In the genomic region with DNA sequence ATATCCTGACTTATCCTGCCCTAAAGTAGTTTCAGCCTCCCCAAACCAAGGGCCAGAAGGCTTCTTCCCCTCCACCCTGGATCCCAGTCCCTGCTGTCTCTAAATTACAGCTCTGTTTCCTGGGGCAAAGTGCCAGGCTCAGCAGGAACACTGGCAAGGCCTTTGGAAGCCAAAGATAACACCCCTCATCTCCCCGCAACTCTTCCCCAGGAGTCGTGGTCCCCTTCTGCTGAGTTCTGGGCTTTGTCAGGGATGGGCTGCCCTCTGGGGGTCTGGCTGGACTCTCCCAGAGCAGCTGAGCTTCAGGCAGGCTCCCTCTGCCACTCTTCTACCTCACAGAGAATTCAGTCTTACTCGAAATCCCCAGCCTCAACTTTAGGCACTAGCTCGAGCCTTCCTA, we compare ENCODE assay signal across 23 cellular contexts. TPM values are rescaled to one million over a fixed set of nuclear protein-coding genes. Genes with fewer than 3 reads are reported as not detected.
DNase-seq lines count a peak whose midpoint lies in the region; ATAC-seq and TF ChIP-seq lines count a peak whose summit lies in the region.
"Had no signal": no experiment of that assay in that cellular context is flagged by ENCODE, and none has a peak within 500 bp of the region (broad histone marks: within the 10 kb centered on the region; RNA-seq: fewer than 3 reads in every experiment).

No MANE protein-coding gene starts in this region.

- ATAC-seq in HG03520 (IDR thresholded peaks at IDR 0.05; ENCODE audit: unreplicated experiment) (no peak), HG02884 (IDR thresholded peaks at IDR 0.05; ENCODE audit: unreplicated experiment) (no peak)
- ATAC-seq: activated CD8-positive, alpha-beta T cell treated with anti-CD3 and anti-CD28 coated beads, Interleukin-2, amount 10 ng/mL, durations not matched to agents 7 days and 5 days; activated T-cell treated with anti-CD3 and anti-CD28 coated beads, Interleukin-2, amount 50 U/mL, for 4 hours; stimulated activated naive CD8-positive, alpha-beta T cell treated with anti-CD3 and anti-CD28 coated beads, Interleukin-15, Interleukin-2, amounts not matched to agents 100 U/mL and 50 U/mL, for 24 hours had no signal

- intact Hi-C loops in left ventricle myocardium inferior (cut with micrococcal nuclease) (no loop called here), head of caudate nucleus (cut with DNase I) (no loop called here)

- H3K4me1 ChIP-seq in BLaER1 treated with 17β-estradiol and CSF1 and Interleukin-3, amounts not matched to agents 10 nM and 100 nM: peaks cover 31 to 83% (median 38%) of the 10 kb centered on the region in 10 experiments
- peaks cover 2% of the 10 kb centered on the region for H3K4me1 ChIP-seq in left ventricle myocardium inferior
- H3K4me1 ChIP-seq in Peyer's patch: peaks cover 0 to 1% (median 0%) of the 10 kb centered on the region in 4 donors

- H3K27me3 ChIP-seq in BLaER1 treated with 17β-estradiol and CSF1 and Interleukin-3, amounts not matched to agents 10 nM and 100 nM: no peaks in the 10 kb centered on the region
- no peaks in the 10 kb centered on the region for H3K27me3 ChIP-seq in HL-60 (ENCODE audit: insufficient read depth, poor library complexity, severe bottlenecking)
- H3K27me3 ChIP-seq in brain microvascular endothelial cell (replicated peaks): no peaks in the 10 kb centered on the region
- no peaks in the 10 kb centered on the region for H3K27me3 ChIP-seq in left ventricle myocardium inferior (ENCODE audit: low read depth)
- no peaks in the 10 kb centered on the region for H3K27me3 ChIP-seq in Peyer's patch
- H3K27me3 ChIP-seq: ovary, right lobe of liver, transverse colon had no signal

- no peak for DNase-seq in HL-60 (ENCODE audit: low read depth in 1 of 2, low spot score in 1 of 2)
- no peak for DNase-seq in brain microvascular endothelial cell
- no peak for DNase-seq in left ventricle myocardium inferior
- DNase-seq in head of caudate nucleus: no peak
- no peak for DNase-seq in Peyer's patch
- DNase-seq: activated CD8-positive, alpha-beta T cell treated with anti-CD3 and anti-CD28 coated beads, Interleukin-2, amount 10 ng/mL, durations not matched to agents 7 days and 5 days; activated naive CD4-positive, alpha-beta T cell treated with anti-CD3 and anti-CD28 coated beads for 36 hours; activated T-cell treated with anti-CD3 and anti-CD28 coated beads, Interleukin-2, amount 50 U/mL, for 4 hours; aorta; foreskin fibroblast; hippocampal formation; islet precursor cell; naive B cell; NCI-H1694 treated with DMSO at 0.1 percent for 48 hours; ovary; right lobe of liver; SIG-M5; stimulated activated naive CD8-positive, alpha-beta T cell treated with anti-CD3 and anti-CD28 coated beads, Interleukin-15, Interleukin-2, amounts not matched to agents 100 U/mL and 50 U/mL, for 24 hours; T-helper 2 cell; transverse colon had no signal

- H3K4me3 ChIP-seq in BLaER1 treated with 17β-estradiol and CSF1 and Interleukin-3, amounts not matched to agents 10 nM and 100 nM: no peak overlapping the region; a peak in 1 of 20 replicates
- H3K4me3 ChIP-seq in HL-60 (replicated peaks; ENCODE audit: insufficient read depth, low read length) (no peak overlapping the region), brain microvascular endothelial cell (ENCODE audit: low read depth, low read length) (no peak overlapping the region), left ventricle myocardium inferior (no peak overlapping the region), Peyer's patch (no peak overlapping the region)
- H3K4me3 ChIP-seq: ovary, right lobe of liver, transverse colon had no signal

- H3K27ac ChIP-seq in BLaER1 treated with 17β-estradiol and CSF1 and Interleukin-3, amounts not matched to agents 10 nM and 100 nM: peak overlapping the region in 9 of 11 experiments; percentile 16 to 79 (median 66); a peak in 18 of 22 replicates
- H3K27ac ChIP-seq in HL-60 (replicated peaks) (0 out of 2 replicates have a peak overlapping the region, but pooled peaks have one; percentile 12), brain microvascular endothelial cell (no peak overlapping the region), left ventricle myocardium inferior (replicated peaks) (peak overlapping the region; percentile 34), Peyer's patch (no peak overlapping the region)
- H3K27ac ChIP-seq: ovary, right lobe of liver had no signal

- H4K20me1 ChIP-seq in BLaER1 treated with 17β-estradiol and CSF1 and Interleukin-3, amounts not matched to agents 10 nM and 100 nM: no peaks in the 10 kb centered on the region

- H3K36me3 ChIP-seq in BLaER1 treated with 17β-estradiol and CSF1 and Interleukin-3, amounts not matched to agents 10 nM and 100 nM: no peaks in the 10 kb centered on the region
- H3K36me3 ChIP-seq in brain microvascular endothelial cell (replicated peaks) (no peaks in the 10 kb centered on the region), left ventricle myocardium inferior (no peaks in the 10 kb centered on the region), Peyer's patch (no peaks in the 10 kb centered on the region)
- H3K36me3 ChIP-seq: ovary, right lobe of liver, transverse colon had no signal

- TF ChIP-seq CTCF in HL-60 (IDR thresholded peaks at IDR 0.05; ENCODE audit: insufficient read depth, low read length) (no peak), brain microvascular endothelial cell (IDR thresholded peaks at IDR 0.05; ENCODE audit: low read depth, low read length, missing control alignments) (peak; percentile 9), left ventricle myocardium inferior (IDR thresholded peaks at IDR 0.05; ENCODE audit: borderline replicate concordance) (no peak), Peyer's patch (IDR thresholded peaks at IDR 0.05) (no peak)

- in situ Hi-C loops in brain microvascular endothelial cell (cut with HindIII; ENCODE audit: low pct_ligation_motif_present, low sequenced_read_pairs): no loop called here

- H3K9ac ChIP-seq in BLaER1 treated with 17β-estradiol and CSF1 and Interleukin-3, amounts not matched to agents 10 nM and 100 nM: peak overlapping the region in 6 of 11 experiments; percentile 7 to 57 (median 38); a peak in 6 of 22 replicates

- no peaks in the 10 kb centered on the region; a peak in 1 of 22 replicates for H3K9me3 ChIP-seq in BLaER1 treated with 17β-estradiol and CSF1 and Interleukin-3, amounts not matched to agents 10 nM and 100 nM (replicated peaks in 1 of 11)
- no peaks in the 10 kb centered on the region for H3K9me3 ChIP-seq in left ventricle myocardium inferior (replicated peaks)
- no peaks in the 10 kb centered on the region for H3K9me3 ChIP-seq in Peyer's patch
- H3K9me3 ChIP-seq: ovary, right lobe of liver, transverse colon had no signal

- no peak for TF ChIP-seq POLR2A in Peyer's patch (IDR thresholded peaks at IDR 0.05)

- peak overlapping the region; percentile 37 to 91 (median 74) for H3K4me2 ChIP-seq in BLaER1 treated with 17β-estradiol and CSF1 and Interleukin-3, amounts not matched to agents 10 nM and 100 nM

RNA-seq across cellular contexts. Expression of gene AMPD3, which starts 53.8 kb away (rescaled TPM):
- total RNA-seq in left ventricle myocardium inferior (3.4 TPM), Peyer's patch (10 to 100 TPM; 12.4 to 28.9 (median 17.6) TPM)

Comparison
In these comparisons a context has a peak if more than half of its experiments do, and no peak if none do; other contexts are left out.
1. H3K27ac ChIP-seq: peak in BLaER1 treated with 17β-estradiol and CSF1 and Interleukin-3, amounts not matched to agents 10 nM and 100 nM (9 of 11), HL-60 (single experiment) and left ventricle myocardium inferior (single experiment); none in brain microvascular endothelial cell (single experiment) and Peyer's patch (0 of 4).